ENCODE assay signal across 8 cellular contexts in genomic region chr3:190862209-190863118, GRCh38. TPM values are rescaled to one million over a fixed set of nuclear protein-coding genes. Genes with fewer than 3 reads are reported as not detected.
DNase-seq lines count a peak whose midpoint lies in the region; ATAC-seq, FAIRE-seq and TF ChIP-seq lines count a peak whose summit lies in the region.

Gene GMNC (minus strand): TSS chr3:190862694. CDS start chr3:190862615, 79 bp downstream.

- H3K4me1 ChIP-seq in heart right ventricle = peaks cover 0 to 5% (median 0%) of the 10 kb centered on the region in 9 donors
- H3K4me1 ChIP-seq in pancreas = no peaks in the 10 kb centered on the region

- TF ChIP-seq CTCF in heart right ventricle (IDR thresholded peaks at IDR 0.05) (peak in 1 of 9 donors; percentile 4), pancreas (IDR thresholded peaks at IDR 0.05) (no peak)

- intact Hi-C loops in heart right ventricle (cut with DNase I) (loop anchor here in 2 of 10 donors (5.0 to 10.0 kb wide), 2 partner anchors 55 to 158 kb away; no protein-coding TSS in a partner anchor), pancreas (cut with DNase I) (no loop called here)

- H3K27ac ChIP-seq in heart right ventricle (peak within 1 kb of the TSS; percentile 63 to 91 (median 82)), pancreas (peak within 1 kb of the TSS in 3 of 4 donors; percentile 10 to 62 (median 55))

- no peak for TF ChIP-seq POLR2A in GM18505 (IDR thresholded peaks at IDR 0.05; ENCODE audit: borderline replicate concordance, extremely low read depth, insufficient read depth, insufficient read length)

- peak; percentile 78 for ATAC-seq in GM18505 (IDR thresholded peaks at IDR 0.05; ENCODE audit: unreplicated experiment)
- ATAC-seq in HG02943 (IDR thresholded peaks at IDR 0.05; ENCODE audit: low read depth, unreplicated experiment) = peak; percentile 71
- peak; percentile 95 to 98 (median 97) for ATAC-seq in heart right ventricle
- peak; percentile 98 to 99 (median 98) for ATAC-seq in pancreas

- no peak for FAIRE-seq in pancreas (lab: Jason Lieb, UNC)

- no peaks in the 10 kb centered on the region for H3K9me3 ChIP-seq in heart right ventricle
- H3K9me3 ChIP-seq in pancreas = no peaks in the 10 kb centered on the region

- H3K36me3 ChIP-seq in heart right ventricle = no peaks in the 10 kb centered on the region
- no peaks in the 10 kb centered on the region for H3K36me3 ChIP-seq in pancreas

- peaks cover 0 to 40% (median 0%) of the 10 kb centered on the region in 7 donors for H3K27me3 ChIP-seq in heart right ventricle
- H3K27me3 ChIP-seq in pancreas = no peaks in the 10 kb centered on the region

- peak within 1 kb of the TSS; percentile 33 to 85 (median 62) for H3K4me3 ChIP-seq in heart right ventricle
- H3K4me3 ChIP-seq in pancreas = peak within 1 kb of the TSS; percentile 55 to 68 (median 64)

- peak; percentile 76 for DNase-seq in A172 (ENCODE audit: low spot score)
- DNase-seq in NOMO-1 treated with dmso at 0.1 percent for 144 hours (lab: John Stamatoyannopoulos, UW; ENCODE audit: unreplicated experiment) = peak; percentile 56
- DNase-seq in amniotic stem cell (lab: John Stamatoyannopoulos, UW) = peak; percentile 13
- peak; percentile 78 to 86 for DNase-seq in heart right ventricle
- DNase-seq in pancreas = peak; percentile 79 to 93 (median 87)
- DNase-seq in NCI-H187 treated with DMSO at 0.1 percent for 48 hours (lab: John Stamatoyannopoulos, UW) = no peak

- 3% methylated on average over 51 to 58 of the region's 58 CpGs for WGBS in heart right ventricle, 2 donors
- 4 to 5% methylated on average over 52 to 58 of the region's 58 CpGs for WGBS in pancreas, 2 donors

RNA-seq across cellular contexts. Expression of gene GMNC, which starts in this region (rescaled TPM):
- total RNA-seq in A172 (2014; rRNA removed; shearing (Covaris generic)) = 0.02 TPM in 1 of 2 replicates, not detected in the other
- total RNA-seq in heart right ventricle (1 to 10 TPM in 4 of 10 donors, under 1 TPM in 5, not detected in 1; 0.24 to 3.7 (median 0.64) TPM), pancreas (under 1 TPM; 0.06 to 0.37 (median 0.15) TPM)
- polyA plus RNA-seq in heart right ventricle (under 1 TPM; 0.07 to 0.22 TPM), pancreas (under 1 TPM; 0.23 to 0.28 TPM)

Comparison
In these comparisons a context has a peak if more than half of its experiments do, and no peak if none do; other contexts are left out.
1. Peak in DNase-seq in A172; RNA of the gene not detected or under 1 TPM.
2. Peak in DNase-seq, ATAC-seq, H3K4me3 ChIP-seq and H3K27ac ChIP-seq in pancreas; RNA of the gene not detected or under 1 TPM.